In genomic region chr15:78950906-78951840, GRCh38 we compare ENCODE assay signal across 11 cellular contexts. TPM values are rescaled to one million over a fixed set of nuclear protein-coding genes. Genes with fewer than 3 reads are reported as not detected.
DNase-seq lines count a peak whose midpoint lies in the region; ATAC-seq and TF ChIP-seq lines count a peak whose summit lies in the region.
"Had no signal": no experiment of that assay in that cellular context is flagged by ENCODE, and none has a peak within 500 bp of the region (broad histone marks: within the 10 kb centered on the region; RNA-seq: fewer than 3 reads in every experiment).

No MANE protein-coding gene starts in this region.

- H3K36me3 ChIP-seq in WERI-Rb-1 (no peaks in the 10 kb centered on the region), heart right ventricle (no peaks in the 10 kb centered on the region), subcutaneous abdominal adipose tissue (ENCODE audit: control insufficient read depth in 5 of 5, insufficient read depth in 5 of 5, low read length in 5 of 5) (no peaks in the 10 kb centered on the region)
- H3K36me3 ChIP-seq: thyroid gland had no signal

- intact Hi-C loops in activated CD4-positive, alpha-beta T cell treated with anti-CD3 and anti-CD28 coated beads for 36 hours (cut with DNase I, micrococcal nuclease): no loop called here
- intact Hi-C loops in heart right ventricle (cut with DNase I): no loop called here

- DNase-seq in activated CD4-positive, alpha-beta T cell treated with anti-CD3 and anti-CD28 coated beads for 36 hours: no peak
- DNase-seq in activated CD4-positive, alpha-beta T cell treated with anti-CD3 and anti-CD28 coated beads, Interleukin-2, amount 50 U/mL, for 1 hour: no peak
- DNase-seq in WERI-Rb-1 (peak; percentile 53), heart right ventricle (no peak), NCI-H1436 (lab: John Stamatoyannopoulos, UW) (no peak), mucosa of gallbladder (ENCODE audit: low spot score) (no peak)
- DNase-seq: AML-193 had no signal

- H3K27me3 Mint-ChIP-seq in activated CD4-positive, alpha-beta T cell treated with anti-CD3 and anti-CD28 coated beads for 36 hours: peaks cover 2% of the 10 kb centered on the region

- TF ChIP-seq CTCF in WERI-Rb-1 (IDR thresholded peaks at IDR 0.05; ENCODE audit: low read depth, low read length) (peak; percentile 56), heart right ventricle (IDR thresholded peaks at IDR 0.05) (peak in 6 of 9 donors; percentile 13 to 31 (median 20))

- no peak overlapping the region for H3K27ac Mint-ChIP-seq in activated CD4-positive, alpha-beta T cell treated with anti-CD3 and anti-CD28 coated beads for 36 hours

- H3K4me3 ChIP-seq in WERI-Rb-1 (ENCODE audit: low read depth, low read length) (no peak overlapping the region), heart right ventricle (no peak overlapping the region), subcutaneous abdominal adipose tissue (ENCODE audit: low read depth in 1 of 5, low read length in 5 of 5) (no peak overlapping the region)
- H3K4me3 ChIP-seq: thyroid gland had no signal

- no peak overlapping the region for H3K9ac ChIP-seq in subcutaneous abdominal adipose tissue (ENCODE audit: low read length in 5 of 5)
- H3K9ac ChIP-seq: parathyroid adenoma had no signal

- CTCF ChIA-PET in activated CD4-positive, alpha-beta T cell treated with anti-CD3 and anti-CD28 coated beads for 36 hours (lab: Charles Lee): no interaction called here

- H3K4me1 ChIP-seq in heart right ventricle: peaks cover 6 to 32% (median 17%) of the 10 kb centered on the region in 9 donors
- H3K4me1 ChIP-seq in subcutaneous abdominal adipose tissue (ENCODE audit: control insufficient read depth in 5 of 5, insufficient read depth in 5 of 5, low read length in 5 of 5): peaks cover 0 to 23% (median 6%) of the 10 kb centered on the region in 5 donors
- H3K4me1 ChIP-seq: parathyroid adenoma had no signal

- WGBS in heart right ventricle, 2 donors: 52 to 58% methylated on average over 10 of the region's 10 CpGs

- no peak overlapping the region for H3K4me3 Mint-ChIP-seq in activated CD4-positive, alpha-beta T cell treated with anti-CD3 and anti-CD28 coated beads for 36 hours

- no peaks in the 10 kb centered on the region for H3K27me3 ChIP-seq in WERI-Rb-1 (ENCODE audit: insufficient read depth, low read depth, severe bottlenecking)
- no peaks in the 10 kb centered on the region for H3K27me3 ChIP-seq in heart right ventricle
- H3K27me3 ChIP-seq in subcutaneous abdominal adipose tissue (ENCODE audit: control insufficient read depth in 5 of 5, insufficient read depth in 4 of 5, low read length in 5 of 5): no peaks in the 10 kb centered on the region
- H3K27me3 ChIP-seq: thyroid gland had no signal

- peak overlapping the region; percentile 62 for H3K27ac ChIP-seq in WERI-Rb-1
- peak overlapping the region in 9 of 10 donors; percentile 0 to 69 (median 48) for H3K27ac ChIP-seq in heart right ventricle
- peak overlapping the region; percentile 30 for H3K27ac ChIP-seq in subcutaneous abdominal adipose tissue (ENCODE audit: low read depth, low read length)
- H3K27ac ChIP-seq: parathyroid adenoma, thyroid gland had no signal

- no peaks in the 10 kb centered on the region for H3K36me3 Mint-ChIP-seq in activated CD4-positive, alpha-beta T cell treated with anti-CD3 and anti-CD28 coated beads for 36 hours (ENCODE audit: low read depth)

- H3K9me3 ChIP-seq in WERI-Rb-1 (ENCODE audit: severe bottlenecking) (no peaks in the 10 kb centered on the region), heart right ventricle (no peaks in the 10 kb centered on the region), subcutaneous abdominal adipose tissue (ENCODE audit: control insufficient read depth in 5 of 5, low read length in 5 of 5) (no peaks in the 10 kb centered on the region)
- H3K9me3 ChIP-seq: thyroid gland had no signal

- POLR2A ChIA-PET in activated CD4-positive, alpha-beta T cell treated with anti-CD3 and anti-CD28 coated beads for 36 hours (lab: Charles Lee): no interaction called here

- no peaks in the 10 kb centered on the region for H3K9me3 Mint-ChIP-seq in activated CD4-positive, alpha-beta T cell treated with anti-CD3 and anti-CD28 coated beads for 36 hours (ENCODE audit: low read depth)

- peaks cover 7% of the 10 kb centered on the region for H3K4me1 Mint-ChIP-seq in activated CD4-positive, alpha-beta T cell treated with anti-CD3 and anti-CD28 coated beads for 36 hours

- ATAC-seq in activated CD4-positive, alpha-beta T cell treated with anti-CD3 and anti-CD28 coated beads for 36 hours: peak; percentile 61
- peak; percentile 14 to 77 (median 61) for ATAC-seq in heart right ventricle
- ATAC-seq in GM19452 (IDR thresholded peaks at IDR 0.05; ENCODE audit: unreplicated experiment): no peak

RNA-seq across cellular contexts. Expression of gene CTSH, which starts 6.3 kb away (rescaled TPM):
- total RNA-seq in activated CD4-positive, alpha-beta T cell treated with anti-CD3 and anti-CD28 coated beads for 36 hours: 10 to 100 TPM; 11.2 to 15.1 TPM
- total RNA-seq in heart right ventricle (100 to 1,000 TPM in 1 of 10 donors, 10 to 100 TPM in 9; 26.4 to 122 (median 62.5) TPM), mucosa of gallbladder (465 TPM)
- 10 to 100 TPM; 54.6 to 68.1 TPM for polyA plus RNA-seq in heart right ventricle
